ENCODE assay signal across 19 cellular contexts in the genomic region with DNA sequence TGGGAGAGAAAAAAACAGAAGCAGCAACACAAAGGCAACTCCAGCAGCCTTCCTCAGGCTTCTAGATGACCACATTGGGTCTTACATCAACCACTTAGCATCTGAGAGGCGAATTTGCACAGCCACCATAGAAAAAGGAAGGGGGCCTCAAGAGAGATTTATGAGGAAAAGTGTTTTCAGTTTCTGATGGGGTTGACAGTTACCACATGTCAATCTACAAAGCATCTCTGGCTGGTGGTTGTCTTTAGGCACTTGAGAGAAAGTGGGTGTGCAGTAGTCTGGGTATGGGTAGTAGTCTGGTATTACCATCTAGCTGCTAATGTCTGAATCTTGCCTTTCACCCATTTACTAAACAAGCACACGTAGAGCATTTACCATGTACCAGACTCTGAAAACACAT.
"Had no signal": no experiment of that assay in that cellular context is flagged by ENCODE, and none has a peak within 500 bp of the region (broad histone marks: within the 10 kb centered on the region; RNA-seq: fewer than 3 reads in every experiment).

No MANE protein-coding gene starts in this region.

- DNase-seq: Kasumi-1, NCI-H1092, NCI-H1105 treated with DMSO at 0.1 percent for 48 hours, NCI-H1417 treated with DMSO at 0.1 percent for 48 hours, NCI-H146, NCI-H1694 treated with DMSO at 0.1 percent for 48 hours, NCI-H1930, NCI-H2081, NCI-H2107, NCI-H2227 treated with DMSO at 0.1 percent for 48 hours, NCI-H524, NCI-H526 treated with DMSO at 0.1 percent for 48 hours, NCI-H748 treated with DMSO at 0.1 percent for 48 hours, Right ventricle myocardium superior, RPMI8226, SIG-M5 had no signal

- H3K4me3 ChIP-seq: SJSA1, SK-N-MC had no signal

- H3K36me3 ChIP-seq: SJSA1 had no signal

- H3K4me1 ChIP-seq: SJSA1 had no signal

- H3K9ac ChIP-seq: KMS-11 had no signal

- H3K9me3 ChIP-seq: SJSA1 had no signal

- H3K27ac ChIP-seq: KMS-11, SJSA1, SK-N-MC had no signal

- H3K4me2 ChIP-seq: KMS-11 had no signal
